ENCODE assay signal across 33 cellular contexts in genomic region chr12:54529581-54529980, GRCh38. TPM values are rescaled to one million over a fixed set of nuclear protein-coding genes. Genes with fewer than 3 reads are reported as not detected.
"Had no signal": no experiment of that assay in that cellular context is flagged by ENCODE, and none has a peak within 500 bp of the region (broad histone marks: within the 10 kb centered on the region; RNA-seq: fewer than 3 reads in every experiment).

No MANE protein-coding gene starts in this region.

- H3K27ac Mint-ChIP-seq: activated CD4-positive, alpha-beta memory T cell treated with anti-CD3 and anti-CD28 coated beads for 36 hours; activated CD8-positive, alpha-beta memory T cell treated with anti-CD3 and anti-CD28 coated beads, Interleukin-2, amount 10 ng/mL, durations not matched to agents 7 days and 5 days; activated CD8-positive, alpha-beta T cell treated with anti-CD3 and anti-CD28 coated beads, Interleukin-2, amount 10 ng/mL, durations not matched to agents 7 days and 5 days; activated naive CD4-positive, alpha-beta T cell treated with anti-CD3 and anti-CD28 coated beads, Interleukin-2, amount 10 ng/mL, durations not matched to agents 7 days and 5 days had no signal

- H3K9me3 Mint-ChIP-seq: activated CD4-positive, alpha-beta memory T cell treated with anti-CD3 and anti-CD28 coated beads for 36 hours; activated CD4-positive, alpha-beta T cell treated with anti-CD3 and anti-CD28 coated beads, Interleukin-2, amount 10 ng/mL, durations not matched to agents 24 days and 14 days; activated naive CD4-positive, alpha-beta T cell treated with anti-CD3 and anti-CD28 coated beads, Interleukin-2, amount 10 ng/mL, durations not matched to agents 7 days and 5 days; activated T-cell treated with anti-CD3 and anti-CD28 coated beads, Interleukin-2, amount 50 U/mL, for 24 hours; activated T-cell treated with anti-CD3 and anti-CD28 coated beads, Interleukin-2, amount 50 U/mL, for 72 hours; effector memory CD8-positive, alpha-beta T cell had no signal

- H3K27ac ChIP-seq: brain microvascular endothelial cell, esophagus muscularis mucosa, foreskin keratinocyte, gastrocnemius medialis had no signal

- H3K27me3 Mint-ChIP-seq: activated CD4-positive, alpha-beta memory T cell treated with anti-CD3 and anti-CD28 coated beads for 36 hours; activated CD4-positive, alpha-beta T cell treated with anti-CD3 and anti-CD28 coated beads for 36 hours; activated CD4-positive, alpha-beta T cell treated with anti-CD3 and anti-CD28 coated beads, Interleukin-2, amount 10 ng/mL, durations not matched to agents 24 days and 14 days; activated CD8-positive, alpha-beta memory T cell treated with anti-CD3 and anti-CD28 coated beads, Interleukin-2, amount 10 ng/mL, durations not matched to agents 7 days and 5 days; activated naive CD4-positive, alpha-beta T cell treated with anti-CD3 and anti-CD28 coated beads, Interleukin-2, amount 10 ng/mL, durations not matched to agents 7 days and 5 days; activated naive CD8-positive, alpha-beta T cell; activated T-cell treated with anti-CD3 and anti-CD28 coated beads, Interleukin-2, amount 50 U/mL, for 24 hours; effector memory CD8-positive, alpha-beta T cell had no signal

- H3K9me3 ChIP-seq: esophagus muscularis mucosa, gastrocnemius medialis had no signal

- H3K4me1 Mint-ChIP-seq: activated naive CD4-positive, alpha-beta T cell treated with anti-CD3 and anti-CD28 coated beads, Interleukin-2, amount 10 ng/mL, durations not matched to agents 7 days and 5 days had no signal

- H3K4me3 ChIP-seq: esophagus muscularis mucosa, gastrocnemius medialis had no signal

- DNase-seq: activated CD4-positive, alpha-beta memory T cell treated with anti-CD3 and anti-CD28 coated beads for 36 hours; activated CD4-positive, alpha-beta T cell treated with anti-CD3 and anti-CD28 coated beads for 36 hours; activated CD4-positive, alpha-beta T cell treated with anti-CD3 and anti-CD28 coated beads, Interleukin-2, amount 10 ng/mL, durations not matched to agents 24 days and 14 days; activated CD4-positive, CD25-positive, alpha-beta regulatory T cell; activated CD4-positive, CD25-positive, alpha-beta regulatory T cell treated with anti-CD3 and anti-CD28 coated beads, Interleukin-2, amount 50 U/mL, for 72 hours; activated CD8-positive, alpha-beta memory T cell treated with anti-CD3 and anti-CD28 coated beads, Interleukin-2, amount 10 ng/mL, durations not matched to agents 7 days and 5 days; activated CD8-positive, alpha-beta memory T cell treated with anti-CD3 and anti-CD28 coated beads, Interleukin-2, amount 50 U/mL, for 4 hours; activated CD8-positive, alpha-beta T cell treated with anti-CD3 and anti-CD28 coated beads, Interleukin-2, amount 10 ng/mL, durations not matched to agents 7 days and 5 days; activated gamma-delta T cell; activated naive CD4-positive, alpha-beta T cell; activated naive CD4-positive, alpha-beta T cell treated with anti-CD3 and anti-CD28 coated beads, Interleukin-2, amount 10 ng/mL, durations not matched to agents 7 days and 5 days; activated T-cell treated with anti-CD3 and anti-CD28 coated beads for 4 hours; activated T-cell treated with anti-CD3 and anti-CD28 coated beads, Interleukin-2, amount 50 U/mL, for 24 hours; activated T-cell treated with anti-CD3 and anti-CD28 coated beads, Interleukin-2, amount 50 U/mL, for 72 hours; amniotic stem cell; brain microvascular endothelial cell; cortex of kidney; dermis blood vessel endothelial cell; effector CD4-positive, alpha-beta T cell; effector memory CD8-positive, alpha-beta T cell; erythroblast; foreskin keratinocyte; gastrocnemius medialis; glutamatergic neuron; T-helper 1 cell; T-helper 2 cell had no signal

- H3K36me3 ChIP-seq: brain microvascular endothelial cell, gastrocnemius medialis had no signal

- H3K4me3 Mint-ChIP-seq: activated CD4-positive, alpha-beta memory T cell treated with anti-CD3 and anti-CD28 coated beads for 36 hours; activated CD4-positive, alpha-beta T cell treated with anti-CD3 and anti-CD28 coated beads for 36 hours; activated CD4-positive, alpha-beta T cell treated with anti-CD3 and anti-CD28 coated beads, Interleukin-2, amount 10 ng/mL, durations not matched to agents 24 days and 14 days; activated CD8-positive, alpha-beta memory T cell treated with anti-CD3 and anti-CD28 coated beads, Interleukin-2, amount 10 ng/mL, durations not matched to agents 7 days and 5 days; activated CD8-positive, alpha-beta T cell treated with anti-CD3 and anti-CD28 coated beads, Interleukin-2, amount 10 ng/mL, durations not matched to agents 7 days and 5 days; activated naive CD4-positive, alpha-beta T cell treated with anti-CD3 and anti-CD28 coated beads, Interleukin-2, amount 10 ng/mL, durations not matched to agents 7 days and 5 days; activated naive CD8-positive, alpha-beta T cell; activated T-cell treated with anti-CD3 and anti-CD28 coated beads, Interleukin-2, amount 50 U/mL, for 24 hours; activated T-cell treated with anti-CD3 and anti-CD28 coated beads, Interleukin-2, amount 50 U/mL, for 72 hours; effector memory CD8-positive, alpha-beta T cell had no signal

- H3K27me3 ChIP-seq: esophagus muscularis mucosa had no signal

- ATAC-seq: activated CD4-positive, alpha-beta T cell treated with anti-CD3 and anti-CD28 coated beads for 36 hours; activated CD8-positive, alpha-beta memory T cell treated with anti-CD3 and anti-CD28 coated beads, Interleukin-2, amount 10 ng/mL, durations not matched to agents 7 days and 5 days; activated CD8-positive, alpha-beta T cell treated with anti-CD3 and anti-CD28 coated beads, Interleukin-2, amount 10 ng/mL, durations not matched to agents 7 days and 5 days; activated T-cell treated with anti-CD3 and anti-CD28 coated beads, Interleukin-2, amount 50 U/mL, for 72 hours; effector memory CD8-positive, alpha-beta T cell; foreskin keratinocyte; gastrocnemius medialis had no signal

- H3K4me1 ChIP-seq: foreskin keratinocyte, gastrocnemius medialis had no signal

RNA-seq across cellular contexts. Expression of gene PDE1B, which starts 19.8 kb away (rescaled TPM):
- total RNA-seq: bronchial epithelial cell, dermis blood vessel endothelial cell, foreskin keratinocyte had no signal

RNA-seq across cellular contexts. Expression of gene NCKAP1L, which starts 32.0 kb away (rescaled TPM):
- total RNA-seq: bronchial epithelial cell, chondrocyte, dermis blood vessel endothelial cell, foreskin keratinocyte had no signal

RNA-seq across cellular contexts. Expression of gene GTSF1, which starts 56.2 kb away (rescaled TPM):
- total RNA-seq: astrocyte, bronchial epithelial cell, cardiac septum, chondrocyte, esophagus muscularis mucosa, foreskin keratinocyte, gastrocnemius medialis had no signal

RNA-seq across cellular contexts. Expression of gene PPP1R1A, which starts 58.9 kb away (rescaled TPM):
- total RNA-seq: activated CD4-positive, alpha-beta memory T cell treated with anti-CD3 and anti-CD28 coated beads for 36 hours; activated CD4-positive, alpha-beta T cell treated with anti-CD3 and anti-CD28 coated beads for 36 hours; activated CD4-positive, alpha-beta T cell treated with anti-CD3 and anti-CD28 coated beads, Interleukin-2, amount 10 ng/mL, durations not matched to agents 24 days and 14 days; activated CD8-positive, alpha-beta memory T cell treated with anti-CD3 and anti-CD28 coated beads for 36 hours; activated CD8-positive, alpha-beta memory T cell treated with anti-CD3 and anti-CD28 coated beads, Interleukin-2, amount 10 ng/mL, durations not matched to agents 7 days and 5 days; activated CD8-positive, alpha-beta T cell treated with anti-CD3 and anti-CD28 coated beads, Interleukin-2, amount 10 ng/mL, durations not matched to agents 7 days and 5 days; activated T-cell treated with anti-CD3 and anti-CD28 coated beads, Interleukin-2, amount 50 U/mL, for 72 hours; bronchial epithelial cell; chondrocyte; foreskin keratinocyte had no signal
